In genomic region chr19:15508035-15508710, GRCh38 we compare ENCODE assay signal across 10 cellular contexts. TPM values are rescaled to one million over a fixed set of nuclear protein-coding genes. Genes with fewer than 3 reads are reported as not detected.
DNase-seq lines count a peak whose midpoint lies in the region; ATAC-seq and TF ChIP-seq lines count a peak whose summit lies in the region.
"Had no signal": no experiment of that assay in that cellular context is flagged by ENCODE, and none has a peak within 500 bp of the region (broad histone marks: within the 10 kb centered on the region; RNA-seq: fewer than 3 reads in every experiment).

TSS of gene CYP4F22 (plus strand) at chr19:15508525. CDS start at chr19:15525337, 16,812 bp downstream.

- H3K4me1 ChIP-seq in heart right ventricle (peaks cover 0 to 9% (median 4%) of the 10 kb centered on the region in 9 donors), right atrium auricular region (peaks cover 0 to 3% of the 10 kb centered on the region in 2 donors), liver (ENCODE audit: control insufficient read depth in 4 of 4, insufficient read depth in 4 of 4, low read length in 3 of 4) (peaks cover 4 to 31% (median 19%) of the 10 kb centered on the region in 4 donors), aorta (ENCODE audit: control insufficient read depth in 1 of 2, insufficient read depth in 2 of 2, low read length in 2 of 2) (no peaks in the 10 kb centered on the region)
- H3K4me1 ChIP-seq: BLaER1 had no signal

- no peaks in the 10 kb centered on the region for H3K36me3 Mint-ChIP-seq in activated T-helper 2 cell treated with anti-CD3 and anti-CD28 coated beads, Interferon-gamma antibody, Interleukin-2, Interleukin-4, amounts not matched to agents 10 μg/mL and 5 μg/mL and 100 μg/mL, durations not matched to agents 14 hours and 24 hours and 36 hours (ENCODE audit: low read depth)

- intact Hi-C loops in heart right ventricle (cut with DNase I) (no loop called here), aorta (cut with DNase I) (no loop called here)
- intact Hi-C loops in activated T-helper 2 cell treated with anti-CD3 and anti-CD28 coated beads, Interferon-gamma antibody, Interleukin-2, Interleukin-4, amounts not matched to agents 10 μg/mL and 5 μg/mL and 100 μg/mL, durations not matched to agents 14 hours and 24 hours and 36 hours (cut with micrococcal nuclease): no loop called here

- H3K27ac ChIP-seq in heart right ventricle (no peak within 1 kb of the TSS), right atrium auricular region (no peak within 1 kb of the TSS), liver (ENCODE audit: low read depth in 1 of 2, low read length in 2 of 2) (peak within 1 kb of the TSS in 1 of 2 donors; percentile 26), aorta (ENCODE audit: low read depth in 1 of 2, low read length in 2 of 2) (no peak within 1 kb of the TSS)
- H3K27ac ChIP-seq: BLaER1 had no signal

- ATAC-seq in heart right ventricle (no peak), aorta (ENCODE audit: low FRiP score) (no peak)

- DNase-seq in heart right ventricle (peak in 1 of 2 donors; percentile 12), right atrium auricular region (ENCODE audit: low spot score) (no peak), ureter (ENCODE audit: low spot score) (no peak), RPMI8226 (no peak), aorta (no peak)
- DNase-seq in activated T-helper 2 cell treated with anti-CD3 and anti-CD28 coated beads, Interferon-gamma antibody, Interleukin-2, Interleukin-4, amounts not matched to agents 10 μg/mL and 5 μg/mL and 100 μg/mL, durations not matched to agents 14 hours and 24 hours and 36 hours (ENCODE audit: low spot score): no peak
- DNase-seq in stimulated activated naive CD4-positive, alpha-beta T cell treated with Interleukin-2 at 50 U/mL for 16 hours (lab: John Stamatoyannopoulos, UW): no peak
- DNase-seq: NCI-H510A treated with DMSO at 0.1 percent for 48 hours had no signal

- H3K27me3 ChIP-seq in heart right ventricle: peaks cover 0 to 83% (median 63%) of the 10 kb centered on the region in 7 donors
- peaks cover 0 to 11% of the 10 kb centered on the region in 2 donors for H3K27me3 ChIP-seq in right atrium auricular region
- H3K27me3 ChIP-seq in liver (ENCODE audit: control insufficient read depth in 4 of 4, insufficient read depth in 4 of 4, low read length in 3 of 4): no peaks in the 10 kb centered on the region
- H3K27me3 ChIP-seq in aorta (ENCODE audit: control insufficient read depth in 1 of 2, insufficient read depth in 2 of 2, low read length in 1 of 2): peaks cover 0 to 2% of the 10 kb centered on the region in 2 donors

- no peak for TF ChIP-seq RAD21 in liver (IDR thresholded peaks at IDR 0.05)

- H3K27ac Mint-ChIP-seq in activated T-helper 2 cell treated with anti-CD3 and anti-CD28 coated beads, Interferon-gamma antibody, Interleukin-2, Interleukin-4, amounts not matched to agents 10 μg/mL and 5 μg/mL and 100 μg/mL, durations not matched to agents 14 hours and 24 hours and 36 hours: no peak within 1 kb of the TSS

- H3K9me3 ChIP-seq in heart right ventricle (no peaks in the 10 kb centered on the region), right atrium auricular region (no peaks in the 10 kb centered on the region), liver (ENCODE audit: control insufficient read depth in 4 of 4, low read length in 3 of 4) (no peaks in the 10 kb centered on the region), aorta (ENCODE audit: control insufficient read depth, low read length) (no peaks in the 10 kb centered on the region)
- H3K9me3 ChIP-seq: BLaER1 had no signal

- H3K4me3 ChIP-seq in heart right ventricle: peak within 1 kb of the TSS in 7 of 10 donors; percentile 9 to 40 (median 15)
- H3K4me3 ChIP-seq in right atrium auricular region: peak within 1 kb of the TSS in 1 of 2 donors; percentile 28
- H3K4me3 ChIP-seq in liver (ENCODE audit: low read depth in 1 of 3, low read length in 3 of 3): peak within 1 kb of the TSS in 2 of 3 donors; percentile 31 to 45
- H3K4me3 ChIP-seq in aorta (ENCODE audit: low read length in 2 of 2): no peak within 1 kb of the TSS
- H3K4me3 ChIP-seq: BLaER1 had no signal

- H3K4me1 Mint-ChIP-seq in activated T-helper 2 cell treated with anti-CD3 and anti-CD28 coated beads, Interferon-gamma antibody, Interleukin-2, Interleukin-4, amounts not matched to agents 10 μg/mL and 5 μg/mL and 100 μg/mL, durations not matched to agents 14 hours and 24 hours and 36 hours (ENCODE audit: low read depth): peaks cover 13% of the 10 kb centered on the region

- 3 to 4% methylated on average over 49 to 52 of the region's 52 CpGs for WGBS in heart right ventricle, 2 donors
- WGBS in liver: 9% methylated on average over 52 of the region's 52 CpGs
- WGBS in aorta, 2 donors: 2 to 4% methylated on average over 43 to 52 of the region's 52 CpGs

- H3K27me3 Mint-ChIP-seq in activated T-helper 2 cell treated with anti-CD3 and anti-CD28 coated beads, Interferon-gamma antibody, Interleukin-2, Interleukin-4, amounts not matched to agents 10 μg/mL and 5 μg/mL and 100 μg/mL, durations not matched to agents 14 hours and 24 hours and 36 hours (ENCODE audit: low read depth): peaks cover 37% of the 10 kb centered on the region

- H3K9ac ChIP-seq in liver (ENCODE audit: low read depth in 1 of 2, low read length in 2 of 2): no peak within 1 kb of the TSS
- H3K9ac ChIP-seq: BLaER1 had no signal

- H3K4me3 Mint-ChIP-seq in activated T-helper 2 cell treated with anti-CD3 and anti-CD28 coated beads, Interferon-gamma antibody, Interleukin-2, Interleukin-4, amounts not matched to agents 10 μg/mL and 5 μg/mL and 100 μg/mL, durations not matched to agents 14 hours and 24 hours and 36 hours (ENCODE audit: low read depth): peak within 1 kb of the TSS; percentile 75

- no peak for TF ChIP-seq CTCF in heart right ventricle (IDR thresholded peaks at IDR 0.05)
- no peak for TF ChIP-seq CTCF in right atrium auricular region (IDR thresholded peaks at IDR 0.05)
- no peak for TF ChIP-seq CTCF in liver (IDR thresholded peaks at IDR 0.05; ENCODE audit: low read depth, low read length, missing input control)

- H3K9me3 Mint-ChIP-seq in activated T-helper 2 cell treated with anti-CD3 and anti-CD28 coated beads, Interferon-gamma antibody, Interleukin-2, Interleukin-4, amounts not matched to agents 10 μg/mL and 5 μg/mL and 100 μg/mL, durations not matched to agents 14 hours and 24 hours and 36 hours: no peaks in the 10 kb centered on the region

- H3K36me3 ChIP-seq in heart right ventricle (no peaks in the 10 kb centered on the region), right atrium auricular region (no peaks in the 10 kb centered on the region), liver (ENCODE audit: control insufficient read depth in 4 of 4, insufficient read depth in 3 of 4, low read depth in 1 of 4, low read length in 3 of 4) (no peaks in the 10 kb centered on the region), aorta (ENCODE audit: control insufficient read depth in 1 of 2, insufficient read depth in 2 of 2, low read length in 1 of 2) (no peaks in the 10 kb centered on the region)
- H3K36me3 ChIP-seq: BLaER1 had no signal

TF ChIP-seq in liver, 16 proteins besides CTCF, POLR2A, EP300 and RAD21:
- no peak for TF ChIP-seq FOXA1 (IDR thresholded peaks at IDR 0.05)
- TF ChIP-seq YY1 (IDR thresholded peaks at IDR 0.05): no peak
- TF ChIP-seq RXRA (IDR thresholded peaks at IDR 0.05): no peak
- no peak for TF ChIP-seq REST (IDR thresholded peaks at IDR 0.05)
- no peak for TF ChIP-seq GABPA (IDR thresholded peaks at IDR 0.05 in 1 of 2, conservative IDR thresholded peaks at IDR 0.05 in 1 of 2)
- TF ChIP-seq MAX (IDR thresholded peaks at IDR 0.05): no peak
- no peak for TF ChIP-seq NR2F2 (IDR thresholded peaks at IDR 0.05)

RNA-seq across cellular contexts. Expression of gene CYP4F22, which starts in this region (rescaled TPM):
- total RNA-seq in heart right ventricle: not detected
- not detected for polyA plus RNA-seq in heart right ventricle
- not detected for total RNA-seq in right atrium auricular region
- 0.14 TPM in 2 replicates for total RNA-seq in activated T-helper 2 cell treated with anti-CD3 and anti-CD28 coated beads, Interferon-gamma antibody, Interleukin-2, Interleukin-4, amounts not matched to agents 10 μg/mL and 5 μg/mL and 100 μg/mL, durations not matched to agents 14 hours and 24 hours and 36 hours
- total RNA-seq in liver: 1 to 10 TPM in 1 of 2 donors, under 1 TPM in 1; 0.42 to 2.1 TPM
- 1 to 10 TPM; 1.7 to 3.9 TPM for polyA plus RNA-seq in liver
- total RNA-seq in ureter: 19.8 TPM
- total RNA-seq in aorta: not detected
- not detected for polyA plus RNA-seq in aorta

Comparison
In these comparisons a context has a peak if more than half of its experiments do, and no peak if none do; other contexts are left out.
1. H3K4me3 ChIP-seq: peak in heart right ventricle (7 of 10) and liver (2 of 3); none in aorta (0 of 2).